Comparison of ENCODE assay signal across 27 cellular contexts in the genomic region with DNA sequence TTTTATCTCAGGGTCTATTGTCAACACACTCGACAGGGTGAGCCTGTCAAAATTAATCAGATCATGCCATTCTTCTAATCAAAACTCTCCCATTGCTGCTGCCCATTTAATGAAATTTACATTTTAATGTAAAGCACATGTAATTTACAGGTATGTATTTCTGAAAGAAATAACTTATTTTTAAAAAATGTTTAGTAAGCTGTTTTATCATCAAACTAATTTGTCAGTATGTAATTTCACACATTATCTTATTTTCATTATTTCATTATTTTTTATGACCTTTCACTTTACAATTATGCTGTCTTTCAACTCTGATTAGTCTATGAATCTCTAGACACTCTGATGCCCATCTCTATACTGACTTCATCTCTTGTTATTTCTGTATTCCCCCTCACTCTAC.
"Had no signal": no experiment of that assay in that cellular context is flagged by ENCODE, and none has a peak within 500 bp of the region (broad histone marks: within the 10 kb centered on the region; RNA-seq: fewer than 3 reads in every experiment).

No MANE protein-coding gene starts in this region.

- H3K4me3 ChIP-seq: colonic mucosa, coronary artery, dorsolateral prefrontal cortex, esophagus muscularis mucosa, esophagus squamous epithelium, gastrocnemius medialis, gastroesophageal sphincter, heart left ventricle, heart right ventricle had no signal

- FAIRE-seq: colon, endothelial cell of umbilical vein had no signal

- H3K27me3 ChIP-seq: colonic mucosa, dorsolateral prefrontal cortex, esophagus muscularis mucosa, esophagus squamous epithelium, foreskin keratinocyte, gastrocnemius medialis, gastroesophageal sphincter, heart left ventricle, heart right ventricle had no signal

- DNase-seq: colonic mucosa; cortex of kidney; dermis blood vessel endothelial cell; dorsolateral prefrontal cortex; effector CD4-positive, alpha-beta T cell; effector CD8-positive, alpha-beta T cell; effector memory CD4-positive, alpha-beta T cell; effector memory CD8-positive, alpha-beta T cell; endodermal cell; erythroblast; esophagus squamous epithelium; foreskin fibroblast; foreskin melanocyte; gastrocnemius medialis; glutamatergic neuron; head of caudate nucleus; heart left ventricle; heart right ventricle had no signal

- H3K4me1 Mint-ChIP-seq: endodermal cell had no signal

- H3K27me3 Mint-ChIP-seq: dendritic cell treated with granulocyte-macrophage colony-stimulating factor and Interleukin-4, amounts not matched to agents 40 ng/mL and 50 ng/mL, for 4 days; effector memory CD8-positive, alpha-beta T cell had no signal

- H3K9me3 Mint-ChIP-seq: dendritic cell treated with granulocyte-macrophage colony-stimulating factor and Interleukin-4, amounts not matched to agents 40 ng/mL and 50 ng/mL, for 4 days; endodermal cell had no signal

- H3K27ac ChIP-seq: colonic mucosa, coronary artery, dorsolateral prefrontal cortex, epithelial cell of prostate, esophagus muscularis mucosa, esophagus squamous epithelium, foreskin keratinocyte, gastrocnemius medialis, gastroesophageal sphincter, heart left ventricle, heart right ventricle had no signal

- H3K27ac Mint-ChIP-seq: dendritic cell treated with granulocyte-macrophage colony-stimulating factor and Interleukin-4, amounts not matched to agents 40 ng/mL and 50 ng/mL, for 4 days; effector memory CD8-positive, alpha-beta T cell; endodermal cell had no signal

- H3K36me3 ChIP-seq: colonic mucosa, esophagus muscularis mucosa, esophagus squamous epithelium, gastrocnemius medialis, gastroesophageal sphincter, heart left ventricle, heart right ventricle had no signal

- H3K9me3 ChIP-seq: colonic mucosa, esophagus muscularis mucosa, esophagus squamous epithelium, gastrocnemius medialis, gastroesophageal sphincter, heart right ventricle had no signal

- H3K4me3 Mint-ChIP-seq: dendritic cell treated with granulocyte-macrophage colony-stimulating factor and Interleukin-4, amounts not matched to agents 40 ng/mL and 50 ng/mL, for 4 days; effector memory CD8-positive, alpha-beta T cell; endodermal cell had no signal

- ATAC-seq: effector memory CD8-positive, alpha-beta T cell; esophagus mucosa; foreskin keratinocyte; gastrocnemius medialis; gastroesophageal sphincter; heart left ventricle; heart right ventricle had no signal

- H3K4me1 ChIP-seq: colonic mucosa, esophagus muscularis mucosa, esophagus squamous epithelium, foreskin keratinocyte, gastrocnemius medialis, gastroesophageal sphincter, heart left ventricle, heart right ventricle had no signal
